12 cellular contexts compared by ENCODE assay signal in genomic region chr5:135320718-135321484, GRCh38.
"Had no signal": no experiment of that assay in that cellular context is flagged by ENCODE, and none has a peak within 500 bp of the region (broad histone marks: within the 10 kb centered on the region; RNA-seq: fewer than 3 reads in every experiment).

No MANE protein-coding gene starts in this region.

- H3K4me3 ChIP-seq: esophagus squamous epithelium, hepatocyte, left ventricle myocardium inferior, ovary, sigmoid colon, thyroid gland had no signal

- H3K27me3 ChIP-seq: esophagus squamous epithelium, ovary, sigmoid colon, thyroid gland had no signal

- H3K27ac ChIP-seq: esophagus squamous epithelium, hepatocyte, left ventricle myocardium inferior, ovary, sigmoid colon, thyroid gland, VCaP had no signal

- H3K36me3 ChIP-seq: esophagus squamous epithelium, left ventricle myocardium inferior, ovary, sigmoid colon, thyroid gland had no signal

- H3K4me1 ChIP-seq: left ventricle myocardium inferior, thyroid gland had no signal

- DNase-seq: activated CD4-positive, alpha-beta T cell treated with anti-CD3 and anti-CD28 coated beads for 4 hours; amniotic stem cell; caudate nucleus; effector CD4-positive, alpha-beta T cell; esophagus squamous epithelium; left ventricle myocardium inferior; sigmoid colon; stimulated activated CD4-positive, alpha-beta T cell treated with anti-CD3 and anti-CD28 coated beads, Interleukin-1b, Interleukin-23, amount 100 ng/mL, for 48 hours; thyroid gland had no signal

- H3K9me3 ChIP-seq: esophagus squamous epithelium, left ventricle myocardium inferior, ovary, sigmoid colon, thyroid gland had no signal
